Comparison of ENCODE assay signal across 11 cellular contexts in genomic region chr3:154904328-154904727, GRCh38.
DNase-seq lines count a peak whose midpoint lies in the region; ATAC-seq, FAIRE-seq and TF ChIP-seq lines count a peak whose summit lies in the region.
"Had no signal": no experiment of that assay in that cellular context is flagged by ENCODE, and none has a peak within 500 bp of the region (broad histone marks: within the 10 kb centered on the region; RNA-seq: fewer than 3 reads in every experiment).

No MANE protein-coding gene starts in this region.

- intact Hi-C loops in CD4-positive, alpha-beta memory T cell (cut with micrococcal nuclease) = no loop called here

- H3K4me3 Mint-ChIP-seq in CD4-positive, alpha-beta memory T cell = no peak overlapping the region
- H3K4me3 Mint-ChIP-seq in activated CD8-positive, alpha-beta memory T cell treated with anti-CD3 and anti-CD28 coated beads, Interleukin-2, amount 10 ng/mL, durations not matched to agents 7 days and 5 days = no peak overlapping the region
- H3K4me3 Mint-ChIP-seq: CD4-positive, CD25-positive, alpha-beta regulatory T cell; memory B cell had no signal

- H3F3A ChIP-seq in MM.1S (ENCODE audit: insufficient read depth, low read length) = no peaks in the 10 kb centered on the region

- H2BK5ac ChIP-seq in H1 (ENCODE audit: low read depth, low read length) (no peak overlapping the region), trophoblast cell (ENCODE audit: low read depth, low read length, poor library complexity) (no peak overlapping the region)

- H4K8ac ChIP-seq in H1 (ENCODE audit: extremely low read depth, insufficient read depth, low read length) (no peak overlapping the region), trophoblast cell (ENCODE audit: low read depth, low read length) (no peak overlapping the region)

- DNase-seq in NCI-H146 (lab: John Stamatoyannopoulos, UW) = peak; percentile 9
- no peak for DNase-seq in NCI-H146 treated with DMSO at 0.1 percent for 48 hours (lab: John Stamatoyannopoulos, UW; ENCODE audit: unreplicated experiment)
- DNase-seq in MM.1S = peak; percentile 51
- DNase-seq in H1 (ENCODE audit: low read depth in 1 of 2, low spot score in 2 of 2) = peak in 1 of 2 experiments; percentile 5
- DNase-seq in trophoblast cell = peak; percentile 10 to 60
- DNase-seq in CD4-positive, alpha-beta memory T cell = no peak
- DNase-seq in activated CD8-positive, alpha-beta memory T cell treated with anti-CD3 and anti-CD28 coated beads, Interleukin-2, amount 10 ng/mL, durations not matched to agents 7 days and 5 days = no peak
- DNase-seq: activated CD8-positive, alpha-beta memory T cell treated with anti-CD3 and anti-CD28 coated beads, Interleukin-2, amount 50 U/mL, for 4 hours; CD4-positive, CD25-positive, alpha-beta regulatory T cell had no signal

- H2BK120ac ChIP-seq in H1 (replicated peaks; ENCODE audit: low read depth, low read length) (no peak overlapping the region), trophoblast cell (ENCODE audit: insufficient read depth, low read length, poor library complexity) (no peak overlapping the region)

- TF ChIP-seq EP300 in H1 (IDR thresholded peaks at IDR 0.05; ENCODE audit: borderline replicate concordance in 1 of 2, low read depth in 2 of 2, low read length in 2 of 2) = no peak

- H3K27ac ChIP-seq in MM.1S (ENCODE audit: low read length) (no peak overlapping the region), H1 (ENCODE audit: low read depth, low read length) (no peak overlapping the region), trophoblast cell (ENCODE audit: low read depth, low read length) (no peak overlapping the region)
- H3K27ac ChIP-seq in CD4-positive, alpha-beta memory T cell (ENCODE audit: low read depth, low read length) = no peak overlapping the region

- H3K4me1 ChIP-seq in MM.1S (ENCODE audit: low read length) (no peaks in the 10 kb centered on the region), H1 (replicated peaks in 1 of 4; ENCODE audit: control insufficient read depth in 3 of 4, insufficient read depth in 4 of 4, low read length in 3 of 4) (no peaks in the 10 kb centered on the region), trophoblast cell (ENCODE audit: control insufficient read depth in 1 of 2, insufficient read depth in 2 of 2, low read length in 2 of 2) (no peaks in the 10 kb centered on the region)
- H3K4me1 ChIP-seq in CD4-positive, alpha-beta memory T cell (ENCODE audit: insufficient read depth, low read length) = no peaks in the 10 kb centered on the region

- H3K36me3 ChIP-seq in MM.1S (replicated peaks; ENCODE audit: insufficient read depth, low read length) (no peaks in the 10 kb centered on the region), H1 (ENCODE audit: control insufficient read depth in 2 of 4, insufficient read depth in 4 of 4, low read length in 3 of 4) (no peaks in the 10 kb centered on the region), trophoblast cell (ENCODE audit: control insufficient read depth in 1 of 2, insufficient read depth in 2 of 2, low read length in 2 of 2) (no peaks in the 10 kb centered on the region)
- no peaks in the 10 kb centered on the region for H3K36me3 ChIP-seq in CD4-positive, alpha-beta memory T cell (ENCODE audit: insufficient read depth, low read length)

- no peaks in the 10 kb centered on the region for H3K23me2 ChIP-seq in H1 (ENCODE audit: low read depth, low read length)

- peak; percentile 66 to 69 for TF ChIP-seq RAD21 in H1 (IDR thresholded peaks at IDR 0.05 in 1 of 2, conservative IDR thresholded peaks at IDR 0.05 in 1 of 2; ENCODE audit: low read depth in 2 of 2, low read length in 2 of 2)

- H3K27me3 ChIP-seq in MM.1S (replicated peaks; ENCODE audit: insufficient read depth, low read length) = no peaks in the 10 kb centered on the region
- peaks cover 0 to 1% (median 0%) of the 10 kb centered on the region in 4 experiments; a peak in 1 of 7 replicates for H3K27me3 ChIP-seq in H1 (replicated peaks in 1 of 4; ENCODE audit: control insufficient read depth in 3 of 4, extremely low read depth in 1 of 4, insufficient read depth in 3 of 4, low read length in 3 of 4)
- H3K27me3 ChIP-seq in trophoblast cell (ENCODE audit: insufficient read depth, low read length) = no peaks in the 10 kb centered on the region
- H3K27me3 ChIP-seq in CD4-positive, alpha-beta memory T cell (ENCODE audit: insufficient read depth, low read length) = no peaks in the 10 kb centered on the region

- POLR2A ChIA-PET in H1 (lab: Charles Lee; ENCODE audit: partially characterized antibody) = no interaction called here
- POLR2A ChIA-PET in CD4-positive, alpha-beta memory T cell (lab: Charles Lee; ENCODE audit: partially characterized antibody) = no interaction called here

- TF ChIP-seq CTCF in MM.1S (IDR thresholded peaks at IDR 0.05; ENCODE audit: low read length) (peak; percentile 50), H1 (IDR thresholded peaks at IDR 0.05; ENCODE audit: control extremely low read depth in 1 of 3, insufficient read depth in 1 of 3, low read depth in 1 of 3, low read length in 3 of 3) (peak in 2 of 3 experiments; percentile 50 to 62; a peak in 3 of 4 replicates)

- H3K14ac ChIP-seq in H1 (ENCODE audit: insufficient read length) (no peak overlapping the region), trophoblast cell (ENCODE audit: low read length) (no peak overlapping the region)

- H2BK20ac ChIP-seq in H1 (ENCODE audit: low read length) = no peak overlapping the region

- no peak overlapping the region for H4K12ac ChIP-seq in trophoblast cell (ENCODE audit: low read depth, low read length)

- no peaks in the 10 kb centered on the region for H3K79me2 ChIP-seq in MM.1S (ENCODE audit: low read length)
- H3K79me2 ChIP-seq in H1 (ENCODE audit: control insufficient read depth in 1 of 2, insufficient read depth in 2 of 2, low read length in 2 of 2) = no peaks in the 10 kb centered on the region
- no peaks in the 10 kb centered on the region for H3K79me2 ChIP-seq in trophoblast cell (ENCODE audit: control insufficient read depth, insufficient read depth, low read length, poor library complexity)

- no peaks in the 10 kb centered on the region for H3K36me3 Mint-ChIP-seq in CD4-positive, alpha-beta memory T cell
- H3K36me3 Mint-ChIP-seq in activated CD8-positive, alpha-beta memory T cell treated with anti-CD3 and anti-CD28 coated beads, Interleukin-2, amount 10 ng/mL, durations not matched to agents 7 days and 5 days = no peaks in the 10 kb centered on the region
- H3K36me3 Mint-ChIP-seq: CD4-positive, CD25-positive, alpha-beta regulatory T cell; memory B cell had no signal

- peak; percentile 94 for FAIRE-seq in H1 (lab: Jason Lieb, UNC)

- H2AK5ac ChIP-seq in H1 (ENCODE audit: low read depth, low read length) (no peak overlapping the region), trophoblast cell (ENCODE audit: low read length) (no peak overlapping the region)

- CTCF ChIA-PET in H1 (lab: Charles Lee; ENCODE audit: partially characterized antibody) = interaction anchor here (0.5 to 4.0 kb wide), 11 partner anchors 9 to 798 kb away, joined by 3 to 28 read pairs (median 3); no protein-coding TSS in a partner anchor
- CTCF ChIA-PET in CD4-positive, alpha-beta memory T cell (lab: Charles Lee; ENCODE audit: partially characterized antibody) = no interaction called here
- CTCF ChIA-PET in activated CD8-positive, alpha-beta memory T cell treated with anti-CD3 and anti-CD28 coated beads, Interleukin-2, amount 10 ng/mL, durations not matched to agents 7 days and 5 days (lab: Charles Lee) = no interaction called here

- no peak overlapping the region for H3K18ac ChIP-seq in H1 (ENCODE audit: extremely low read depth, low read length)
- H3K18ac ChIP-seq in trophoblast cell (ENCODE audit: low read length) = no peak overlapping the region

- no peak overlapping the region for H2BK15ac ChIP-seq in H1 (ENCODE audit: low read length)

- H3K56ac ChIP-seq in H1 (replicated peaks; ENCODE audit: insufficient read length, low read depth, low read length) = no peak overlapping the region

- H3K4me2 ChIP-seq in MM.1S (ENCODE audit: low read depth, low read length) = no peak overlapping the region
- H3K4me2 ChIP-seq in H1 (ENCODE audit: insufficient read depth in 1 of 2, low read depth in 2 of 2, low read length in 2 of 2) = no peak overlapping the region
- H3K4me2 ChIP-seq in trophoblast cell (ENCODE audit: low read length) = no peak overlapping the region

- no peaks in the 10 kb centered on the region for H3K27me3 Mint-ChIP-seq in CD4-positive, alpha-beta memory T cell
- no peaks in the 10 kb centered on the region for H3K27me3 Mint-ChIP-seq in activated CD8-positive, alpha-beta memory T cell treated with anti-CD3 and anti-CD28 coated beads, Interleukin-2, amount 10 ng/mL, durations not matched to agents 7 days and 5 days
- H3K27me3 Mint-ChIP-seq: CD4-positive, CD25-positive, alpha-beta regulatory T cell; memory B cell had no signal

- H3K9me3 Mint-ChIP-seq in CD4-positive, alpha-beta memory T cell = peaks cover 0 to 16% (median 3%) of the 10 kb centered on the region in 8 donors
- peaks cover 4% of the 10 kb centered on the region for H3K9me3 Mint-ChIP-seq in activated CD8-positive, alpha-beta memory T cell treated with anti-CD3 and anti-CD28 coated beads, Interleukin-2, amount 10 ng/mL, durations not matched to agents 7 days and 5 days (ENCODE audit: low read depth)

- H3K9ac ChIP-seq in MM.1S (ENCODE audit: low read length) (no peak overlapping the region), H1 (replicated peaks in 1 of 4; ENCODE audit: extremely low read depth in 1 of 4, low read depth in 3 of 4, low read length in 3 of 4) (no peak overlapping the region), trophoblast cell (ENCODE audit: low read length) (no peak overlapping the region)

- H2BK12ac ChIP-seq in H1 (ENCODE audit: low read depth, low read length) (no peak overlapping the region), trophoblast cell (ENCODE audit: low read length) (no peak overlapping the region)

- H3K9me3 ChIP-seq in MM.1S (replicated peaks; ENCODE audit: insufficient read depth, low read length) (no peaks in the 10 kb centered on the region), H1 (ENCODE audit: insufficient read depth in 2 of 2, low read depth in 1 of 2, low read length in 1 of 2) (no peaks in the 10 kb centered on the region), trophoblast cell (ENCODE audit: insufficient read depth, low read depth, low read length) (no peaks in the 10 kb centered on the region)
- H3K9me3 ChIP-seq in CD4-positive, alpha-beta memory T cell (ENCODE audit: control insufficient read depth in 1 of 2, low read length in 2 of 2) = no peaks in the 10 kb centered on the region

- H3K79me1 ChIP-seq in H1 (ENCODE audit: low read depth, low read length) (no peaks in the 10 kb centered on the region), trophoblast cell (ENCODE audit: low read length) (no peaks in the 10 kb centered on the region)

- H3K27ac Mint-ChIP-seq in CD4-positive, alpha-beta memory T cell = no peak overlapping the region
- no peak overlapping the region for H3K27ac Mint-ChIP-seq in activated CD8-positive, alpha-beta memory T cell treated with anti-CD3 and anti-CD28 coated beads, Interleukin-2, amount 10 ng/mL, durations not matched to agents 7 days and 5 days
- H3K27ac Mint-ChIP-seq: memory B cell had no signal

- H3K23ac ChIP-seq in H1 (ENCODE audit: insufficient read length) (no peak overlapping the region), trophoblast cell (ENCODE audit: low read length) (no peak overlapping the region)

- no peak for TF ChIP-seq POLR2A in H1 (IDR thresholded peaks at IDR 0.05; ENCODE audit: control extremely low read depth in 1 of 2, low read depth in 2 of 2, low read length in 2 of 2)

- no peaks in the 10 kb centered on the region for H3K9me2 ChIP-seq in MM.1S (replicated peaks; ENCODE audit: insufficient read depth, low read length)

- no peak overlapping the region for H3K4ac ChIP-seq in H1 (replicated peaks; ENCODE audit: insufficient read length, low read depth, low read length)
- H3K4ac ChIP-seq in trophoblast cell (ENCODE audit: low read depth, low read length) = no peak overlapping the region

- H2AFZ ChIP-seq in MM.1S (ENCODE audit: low read length) (no peak overlapping the region), H1 (ENCODE audit: low read length) (peak overlapping the region; percentile 79; the same call in 1 of the 2 replicates), trophoblast cell (ENCODE audit: insufficient read depth, low read length, poor library complexity) (no peak overlapping the region)

- ATAC-seq in activated CD8-positive, alpha-beta memory T cell treated with anti-CD3 and anti-CD28 coated beads, Interleukin-2, amount 10 ng/mL, durations not matched to agents 7 days and 5 days = no peak
- no peak for ATAC-seq in GM19452 (IDR thresholded peaks at IDR 0.05; ENCODE audit: unreplicated experiment)

- no peak overlapping the region for H4K5ac ChIP-seq in H1 (ENCODE audit: insufficient read length, low read depth, low read length)

- H4K91ac ChIP-seq in H1 (replicated peaks; ENCODE audit: insufficient read length, low read length) (no peak overlapping the region), trophoblast cell (ENCODE audit: low read depth, low read length) (no peak overlapping the region)

- H3K4me3 ChIP-seq in MM.1S (ENCODE audit: low read length) (no peak overlapping the region), H1 (ENCODE audit: extremely low read depth in 1 of 4, insufficient read depth in 2 of 4, low read depth in 3 of 4, low read length in 4 of 4) (no peak overlapping the region), trophoblast cell (ENCODE audit: low read depth, low read length) (no peak overlapping the region)
- no peak overlapping the region for H3K4me3 ChIP-seq in CD4-positive, alpha-beta memory T cell (ENCODE audit: low read length in 2 of 2)

- H4K20me1 ChIP-seq in MM.1S (ENCODE audit: insufficient read depth, low read length) (no peaks in the 10 kb centered on the region), H1 (replicated peaks in 1 of 2; ENCODE audit: control insufficient read depth in 1 of 2, insufficient read depth in 2 of 2, low read length in 2 of 2) (no peaks in the 10 kb centered on the region)

- 32% methylated on average over 2 of the region's 2 CpGs; no CpG with 5 or more reads in 1 of the 2 experiments for WGBS in H1 (ENCODE audit: extremely low coverage in 1 of 2, insufficient coverage in 1 of 2, insufficient read length in 1 of 2, insufficient replicate concordance in 2 of 2, low coverage in 1 of 2, low lambda C conversion rate in 2 of 2, missing lambda C conversion rate in 1 of 2), 2 experiments
- no CpG with 5 or more reads among the region's 2 CpGs for WGBS in trophoblast cell (ENCODE audit: extremely low coverage, insufficient coverage, insufficient read length)

- H3K4me1 Mint-ChIP-seq in CD4-positive, alpha-beta memory T cell = no peaks in the 10 kb centered on the region
- H3K4me1 Mint-ChIP-seq in activated CD8-positive, alpha-beta memory T cell treated with anti-CD3 and anti-CD28 coated beads, Interleukin-2, amount 10 ng/mL, durations not matched to agents 7 days and 5 days = no peaks in the 10 kb centered on the region
- H3K4me1 Mint-ChIP-seq: CD4-positive, CD25-positive, alpha-beta regulatory T cell; memory B cell had no signal

Comparison
In these comparisons a context has a peak if more than half of its experiments do, and no peak if none do; other contexts are left out.
1. DNase-seq: peak in NCI-H146 (single experiment), MM.1S (single experiment) and trophoblast cell (2 of 2); none in NCI-H146 treated with DMSO at 0.1 percent for 48 hours (single experiment), CD4-positive, alpha-beta memory T cell (0 of 5) and activated CD8-positive, alpha-beta memory T cell treated with anti-CD3 and anti-CD28 coated beads, Interleukin-2, amount 10 ng/mL, durations not matched to agents 7 days and 5 days (single experiment).